In the genomic region with DNA sequence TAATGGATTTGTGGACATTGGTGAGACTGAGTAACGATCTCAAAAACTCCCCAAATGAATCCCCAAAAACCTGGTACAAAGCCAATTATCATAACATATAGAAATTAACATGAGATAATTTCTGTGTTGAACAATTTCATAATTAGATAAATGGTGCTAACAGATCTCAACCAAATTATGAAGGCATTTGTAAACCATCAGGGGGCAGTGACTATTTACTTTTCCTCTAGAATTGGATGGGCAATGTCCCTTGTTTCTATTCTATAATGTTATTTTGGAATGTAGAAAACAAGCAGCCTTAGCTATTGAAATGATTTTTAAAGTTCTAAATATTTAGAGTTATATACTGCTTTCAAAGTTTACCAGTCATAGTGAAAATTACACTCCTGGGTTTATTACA, we compare ENCODE assay signal across 17 cellular contexts. TPM values are rescaled to one million over a fixed set of nuclear protein-coding genes. Genes with fewer than 3 reads are reported as not detected.
DNase-seq lines count a peak whose midpoint lies in the region; ATAC-seq and TF ChIP-seq lines count a peak whose summit lies in the region.
"Had no signal": no experiment of that assay in that cellular context is flagged by ENCODE, and none has a peak within 500 bp of the region (broad histone marks: within the 10 kb centered on the region; RNA-seq: fewer than 3 reads in every experiment).

No MANE protein-coding gene starts in this region.

- H3K79me2 ChIP-seq in DOHH2 (ENCODE audit: control insufficient read depth, low read length) (no peaks in the 10 kb centered on the region), Loucy (ENCODE audit: insufficient read depth, low read length) (no peaks in the 10 kb centered on the region)

- H3K4me1 ChIP-seq in DOHH2 (ENCODE audit: control insufficient read depth, low read length), result no peaks in the 10 kb centered on the region
- no peaks in the 10 kb centered on the region for H3K4me1 ChIP-seq in Loucy (ENCODE audit: insufficient read depth, low read length, poor library complexity, severe bottlenecking)
- H3K4me1 ChIP-seq: neural progenitor cell had no signal

- no peaks in the 10 kb centered on the region for H3K9me3 ChIP-seq in DOHH2 (ENCODE audit: control insufficient read depth, insufficient read depth, low read length)
- H3K9me3 ChIP-seq in Loucy (ENCODE audit: insufficient read depth, low read depth, low read length), result no peaks in the 10 kb centered on the region

- no peak overlapping the region for H3K27ac ChIP-seq in DOHH2 (ENCODE audit: low read depth, low read length)
- H3K27ac ChIP-seq: neural progenitor cell had no signal

- no peaks in the 10 kb centered on the region for H3F3A ChIP-seq in DOHH2 (ENCODE audit: control insufficient read depth, insufficient read depth)
- no peaks in the 10 kb centered on the region for H3F3A ChIP-seq in Loucy (ENCODE audit: low read depth)

- peaks cover 36% of the 10 kb centered on the region for H3K36me3 Mint-ChIP-seq in osteocyte (ENCODE audit: unreplicated experiment)
- H3K36me3 Mint-ChIP-seq: immature natural killer cell; stimulated activated memory B cell treated with anti-CD40 and anti-IgM and Interleukin-4, amounts not matched to agents 10 μg/mL and 1 μg/mL and 100 μg/mL, for 72 hours had no signal

- no peaks in the 10 kb centered on the region for H4K20me1 ChIP-seq in DOHH2 (ENCODE audit: control insufficient read depth, insufficient read depth, low read depth, low read length)
- peaks cover 5% of the 10 kb centered on the region for H4K20me1 ChIP-seq in Loucy (ENCODE audit: insufficient read depth, low read length, poor library complexity, severe bottlenecking)

- H3K27me3 ChIP-seq in DOHH2 (ENCODE audit: control insufficient read depth, low read length) (no peaks in the 10 kb centered on the region), Loucy (ENCODE audit: insufficient read depth, low read length, poor library complexity, severe bottlenecking) (no peaks in the 10 kb centered on the region)
- H3K27me3 ChIP-seq: neural progenitor cell had no signal

- H3K4me3 ChIP-seq in DOHH2 (ENCODE audit: low read length), result no peak overlapping the region
- no peak overlapping the region for H3K4me3 ChIP-seq in Loucy (ENCODE audit: low read length, poor library complexity, severe bottlenecking)
- H3K4me3 ChIP-seq: GM23338, neural progenitor cell had no signal

- H3K9me2 ChIP-seq in DOHH2 (replicated peaks; ENCODE audit: control insufficient read depth, low read length) (no peaks in the 10 kb centered on the region), Loucy (replicated peaks; ENCODE audit: low read depth, low read length) (no peaks in the 10 kb centered on the region)

- H3K4me2 ChIP-seq in DOHH2 (ENCODE audit: low read length) (no peak overlapping the region), Loucy (ENCODE audit: low read depth, low read length, poor library complexity, severe bottlenecking) (no peak overlapping the region)
- H3K4me2 ChIP-seq: GM23338, neural progenitor cell had no signal

- intact Hi-C loops in posterior cingulate gyrus (cut with DNase I), result no loop called here

- no peak overlapping the region for H3K9ac ChIP-seq in Loucy (ENCODE audit: low read depth, low read length, poor library complexity, severe bottlenecking)
- H3K9ac ChIP-seq: neural progenitor cell had no signal

- no peak overlapping the region for H2AFZ ChIP-seq in Loucy (ENCODE audit: low read length)
- H2AFZ ChIP-seq: GM23338, neural progenitor cell had no signal

- no peak overlapping the region for H3K27ac Mint-ChIP-seq in osteocyte (ENCODE audit: unreplicated experiment)
- H3K27ac Mint-ChIP-seq: immature natural killer cell; neural progenitor cell; stimulated activated memory B cell treated with anti-CD40 and anti-IgM and Interleukin-4, amounts not matched to agents 10 μg/mL and 1 μg/mL and 100 μg/mL, for 72 hours had no signal

- no peaks in the 10 kb centered on the region for H3K4me1 Mint-ChIP-seq in osteocyte (ENCODE audit: unreplicated experiment)
- H3K4me1 Mint-ChIP-seq: GM23338; immature natural killer cell; neural progenitor cell; stimulated activated memory B cell treated with anti-CD40 and anti-IgM and Interleukin-4, amounts not matched to agents 10 μg/mL and 1 μg/mL and 100 μg/mL, for 72 hours had no signal

- ATAC-seq in HG02588 (IDR thresholded peaks at IDR 0.05; ENCODE audit: unreplicated experiment) (no peak), GM18907 (IDR thresholded peaks at IDR 0.05; ENCODE audit: unreplicated experiment) (no peak)
- ATAC-seq: GM23338; Panc1; stimulated activated memory B cell treated with anti-CD40 and anti-IgM and Interleukin-4, amounts not matched to agents 10 μg/mL and 1 μg/mL and 100 μg/mL, for 72 hours had no signal

- no peaks in the 10 kb centered on the region for H3K27me3 Mint-ChIP-seq in osteocyte (ENCODE audit: unreplicated experiment)

- no peaks in the 10 kb centered on the region for H3K9me3 Mint-ChIP-seq in osteocyte (ENCODE audit: unreplicated experiment)
- H3K9me3 Mint-ChIP-seq: GM23338; immature natural killer cell; neural progenitor cell; stimulated activated memory B cell treated with anti-CD40 and anti-IgM and Interleukin-4, amounts not matched to agents 10 μg/mL and 1 μg/mL and 100 μg/mL, for 72 hours had no signal

- DNase-seq in dermis microvascular lymphatic vessel endothelial cell (ENCODE audit: low read depth in 2 of 2) (peak; percentile 7 to 10), osteocyte (ENCODE audit: extremely low spot score, unreplicated experiment) (no peak), posterior cingulate gyrus (no peak), anterior cingulate cortex (lab: John Stamatoyannopoulos, UW) (no peak)
- DNase-seq: activated CD8-positive, alpha-beta memory T cell treated with anti-CD3 and anti-CD28 coated beads, Interleukin-2, amount 50 U/mL, for 48 hours; amygdala; EL; immature natural killer cell; NCI-H2029 treated with DMSO at 0.1 percent for 48 hours had no signal

- H3K36me3 ChIP-seq in DOHH2 (ENCODE audit: control insufficient read depth, low read length) (peaks cover 4% of the 10 kb centered on the region), Loucy (ENCODE audit: insufficient read depth, low read length) (peaks cover 78% of the 10 kb centered on the region)

- TF ChIP-seq CTCF in DOHH2 (IDR thresholded peaks at IDR 0.05; ENCODE audit: low read depth, low read length, poor library complexity, severe bottlenecking) (peak; percentile 18), Loucy (conservative IDR thresholded peaks at IDR 0.05; ENCODE audit: low read length) (peak; percentile 59), osteocyte (IDR thresholded peaks at IDR 0.05) (peak; percentile 55)

- no peak overlapping the region for H3K4me3 Mint-ChIP-seq in osteocyte (ENCODE audit: unreplicated experiment)
- H3K4me3 Mint-ChIP-seq: GM23338; immature natural killer cell; neural progenitor cell; stimulated activated memory B cell treated with anti-CD40 and anti-IgM and Interleukin-4, amounts not matched to agents 10 μg/mL and 1 μg/mL and 100 μg/mL, for 72 hours had no signal

RNA-seq across cellular contexts. Expression of gene MYH10, which starts 57.8 kb away (rescaled TPM):
- total RNA-seq in dermis microvascular lymphatic vessel endothelial cell (274 and 460 TPM in 2 replicates), osteocyte (99.6 and 110 TPM in 2 replicates)

Comparison
In these comparisons a context has a peak if more than half of its experiments do, and no peak if none do; other contexts are left out.
1. DNase-seq: peak in dermis microvascular lymphatic vessel endothelial cell (2 of 2); none in osteocyte (single experiment), posterior cingulate gyrus (0 of 10) and anterior cingulate cortex (0 of 58).
2. Peak in every context shown above with its lines, with median percentiles within 50 percentile points of each other: CTCF ChIP-seq.